Comparison of ENCODE assay signal across 1 cellular context in genomic region chr10:49751216-49751615, GRCh38.
TF ChIP-seq lines count a peak whose summit lies in the region.

No MANE protein-coding gene starts in this region.

TF ChIP-seq in H1, 55 proteins besides CTCF, POLR2A, EP300 and RAD21:
- TF ChIP-seq HDAC2 (IDR thresholded peaks at IDR 0.05; ENCODE audit: borderline replicate concordance in 1 of 2, low read depth in 2 of 2, low read length in 2 of 2) (no peak), HDAC6 (IDR thresholded peaks at IDR 0.05; ENCODE audit: low read depth, low read length) (no peak), PHF8 (conservative IDR thresholded peaks at IDR 0.05; ENCODE audit: low read depth, low read length) (no peak), SP4 (IDR thresholded peaks at IDR 0.05; ENCODE audit: low read length) (no peak)
- TF ChIP-seq, protein P1, sequence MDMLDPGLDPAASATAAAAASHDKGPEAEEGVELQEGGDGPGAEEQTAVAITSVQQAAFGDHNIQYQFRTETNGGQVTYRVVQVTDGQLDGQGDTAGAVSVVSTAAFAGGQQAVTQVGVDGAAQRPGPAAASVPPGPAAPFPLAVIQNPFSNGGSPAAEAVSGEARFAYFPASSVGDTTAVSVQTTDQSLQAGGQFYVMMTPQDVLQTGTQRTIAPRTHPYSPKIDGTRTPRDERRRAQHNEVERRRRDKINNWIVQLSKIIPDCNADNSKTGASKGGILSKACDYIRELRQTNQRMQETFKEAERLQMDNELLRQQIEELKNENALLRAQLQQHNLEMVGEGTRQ (IDR thresholded peaks at IDR 0.05; ENCODE audit: low read length): no peak
